18 cellular contexts compared by ENCODE assay signal in genomic region chr10:11154333-11154732, GRCh38.
DNase-seq lines count a peak whose midpoint lies in the region; ATAC-seq and TF ChIP-seq lines count a peak whose summit lies in the region.
"Had no signal": no experiment of that assay in that cellular context is flagged by ENCODE, and none has a peak within 500 bp of the region (broad histone marks: within the 10 kb centered on the region; RNA-seq: fewer than 3 reads in every experiment).

No MANE protein-coding gene starts in this region.

- WGBS in mesenchymal stem cell = 45% methylated on average over 4 of the region's 4 CpGs
- 53% methylated on average over 4 of the region's 4 CpGs for WGBS in hepatocyte (ENCODE audit: low lambda C conversion rate, missing lambda C conversion rate)

- no peak overlapping the region for H3K18ac ChIP-seq in mesenchymal stem cell (ENCODE audit: low read depth in 1 of 2, low read length in 2 of 2)

- no peaks in the 10 kb centered on the region for H3K79me2 ChIP-seq in Karpas-422 (ENCODE audit: low read length)
- H3K79me2 ChIP-seq in hepatocyte = no peaks in the 10 kb centered on the region

- peak; percentile 55 for ATAC-seq in GM19351 (IDR thresholded peaks at IDR 0.05; ENCODE audit: unreplicated experiment)
- ATAC-seq in HG03442 (IDR thresholded peaks at IDR 0.05; ENCODE audit: unreplicated experiment) = peak; percentile 52
- no peak for ATAC-seq in GM19397 (IDR thresholded peaks at IDR 0.05; ENCODE audit: unreplicated experiment)
- ATAC-seq: HCT116, left ventricle myocardium superior had no signal

- H3K4me3 ChIP-seq in GM12865 (ENCODE audit: low read depth, low read length) (no peak overlapping the region), mesenchymal stem cell (ENCODE audit: insufficient read depth in 1 of 2, low read depth in 1 of 2, low read length in 2 of 2) (no peak overlapping the region), Karpas-422 (ENCODE audit: low read length) (no peak overlapping the region), hepatocyte (no peak overlapping the region)
- H3K4me3 ChIP-seq: colonic mucosa, esophagus muscularis mucosa, tibial artery had no signal

- H3K4me1 ChIP-seq in mesenchymal stem cell (ENCODE audit: control insufficient read depth, insufficient read depth, low read depth, low read length) (peaks cover 3% of the 10 kb centered on the region), Karpas-422 (ENCODE audit: low read length) (no peaks in the 10 kb centered on the region), hepatocyte (ENCODE audit: insufficient read depth) (no peaks in the 10 kb centered on the region)

- H3K9me3 ChIP-seq in mesenchymal stem cell (ENCODE audit: control insufficient read depth, low read length) (no peaks in the 10 kb centered on the region), Karpas-422 (ENCODE audit: low read length) (no peaks in the 10 kb centered on the region), hepatocyte (ENCODE audit: low read depth) (no peaks in the 10 kb centered on the region)
- H3K9me3 ChIP-seq: colonic mucosa, esophagus muscularis mucosa, tibial artery had no signal

- peaks cover 34% of the 10 kb centered on the region for H3K79me1 ChIP-seq in mesenchymal stem cell (replicated peaks; ENCODE audit: low read length, poor library complexity, severe bottlenecking)

- H4K20me1 ChIP-seq in Karpas-422 (ENCODE audit: insufficient read depth, low read depth, low read length) = no peaks in the 10 kb centered on the region
- no peaks in the 10 kb centered on the region for H4K20me1 ChIP-seq in hepatocyte (ENCODE audit: insufficient read depth, poor library complexity, severe bottlenecking)

- H3K36me3 ChIP-seq in mesenchymal stem cell (ENCODE audit: control insufficient read depth in 1 of 2, insufficient read depth in 2 of 2, low read depth in 1 of 2, low read length in 2 of 2) (no peaks in the 10 kb centered on the region), Karpas-422 (ENCODE audit: insufficient read depth, low read length) (no peaks in the 10 kb centered on the region), hepatocyte (replicated peaks; ENCODE audit: insufficient read depth, low read depth) (no peaks in the 10 kb centered on the region)
- H3K36me3 ChIP-seq: colonic mucosa, esophagus muscularis mucosa, tibial artery had no signal

- no peak overlapping the region for H4K8ac ChIP-seq in mesenchymal stem cell (ENCODE audit: low read length)

- peak; percentile 66 for DNase-seq in GM12865 (ENCODE audit: low read depth)
- DNase-seq in mesenchymal stem cell = peak; percentile 13
- no peak for DNase-seq in Karpas-422
- no peak for DNase-seq in hepatocyte (ENCODE audit: low spot score)
- DNase-seq in GDM1 (lab: John Stamatoyannopoulos, UW) = no peak
- DNase-seq: activated CD8-positive, alpha-beta memory T cell treated with anti-CD3 and anti-CD28 coated beads for 24 hours; colonic mucosa; hypothalamus; left ventricle myocardium superior; NCI-H1417; nucleus accumbens; T-helper 2 cell; tibial artery had no signal

- H2BK5ac ChIP-seq in mesenchymal stem cell (ENCODE audit: low read depth, low read length, poor library complexity, severe bottlenecking) = no peak overlapping the region

- no peak overlapping the region for H4K91ac ChIP-seq in mesenchymal stem cell (ENCODE audit: low read length)

- H3K23ac ChIP-seq in mesenchymal stem cell (ENCODE audit: low read length in 2 of 2) = no peak overlapping the region

- H2AK5ac ChIP-seq in mesenchymal stem cell (ENCODE audit: low read length, severe bottlenecking) = no peak overlapping the region

- H2BK15ac ChIP-seq in mesenchymal stem cell (ENCODE audit: low read depth, poor library complexity, severe bottlenecking) = no peak overlapping the region

- no peak overlapping the region for H2BK120ac ChIP-seq in mesenchymal stem cell (ENCODE audit: low read depth, low read length)

- no peak overlapping the region for H3K4ac ChIP-seq in mesenchymal stem cell (ENCODE audit: low read depth in 1 of 2, low read length in 2 of 2)

- no peaks in the 10 kb centered on the region for H3K9me2 ChIP-seq in Karpas-422 (replicated peaks; ENCODE audit: insufficient read depth, low read length)
- H3K9me2 ChIP-seq in hepatocyte (replicated peaks; ENCODE audit: insufficient read depth) = no peaks in the 10 kb centered on the region

- no peak overlapping the region for H3K14ac ChIP-seq in mesenchymal stem cell (ENCODE audit: low read length in 2 of 2)

- H3K27ac ChIP-seq in mesenchymal stem cell (ENCODE audit: low read length, poor library complexity, severe bottlenecking) = no peak overlapping the region
- H3K27ac ChIP-seq in Karpas-422 (ENCODE audit: low read length) = no peak overlapping the region
- H3K27ac ChIP-seq in hepatocyte = no peak overlapping the region
- H3K27ac ChIP-seq: colonic mucosa, esophagus muscularis mucosa, tibial artery had no signal

- no peak overlapping the region for H2BK12ac ChIP-seq in mesenchymal stem cell (ENCODE audit: low read length in 2 of 2)

- H3K4me2 ChIP-seq in mesenchymal stem cell (ENCODE audit: low read length, poor library complexity, severe bottlenecking) (no peak overlapping the region), Karpas-422 (ENCODE audit: low read depth, low read length, poor library complexity, severe bottlenecking) (no peak overlapping the region), hepatocyte (no peak overlapping the region)

- no peak for TF ChIP-seq CTCF in GM12865 (IDR thresholded peaks at IDR 0.05; ENCODE audit: insufficient read depth, low read depth, low read length, missing control alignments)
- no peak for TF ChIP-seq CTCF in hepatocyte (IDR thresholded peaks at IDR 0.05; ENCODE audit: poor library complexity)

- peaks cover 0 to 10% of the 10 kb centered on the region in 2 experiments for H3K27me3 ChIP-seq in mesenchymal stem cell (ENCODE audit: control insufficient read depth in 1 of 2, insufficient read depth in 1 of 2, low read length in 2 of 2)
- H3K27me3 ChIP-seq in Karpas-422 (ENCODE audit: low read length) = no peaks in the 10 kb centered on the region
- peaks cover 8% of the 10 kb centered on the region for H3K27me3 ChIP-seq in hepatocyte
- H3K27me3 ChIP-seq: colonic mucosa, esophagus muscularis mucosa, tibial artery had no signal

- no peak overlapping the region for H2AFZ ChIP-seq in mesenchymal stem cell (ENCODE audit: low read depth, low read length)
- no peak overlapping the region for H2AFZ ChIP-seq in Karpas-422 (ENCODE audit: low read length)
- no peak overlapping the region for H2AFZ ChIP-seq in hepatocyte

- H3K9ac ChIP-seq in mesenchymal stem cell (ENCODE audit: low read length) = no peak overlapping the region
- H3K9ac ChIP-seq in Karpas-422 (ENCODE audit: low read length) = no peak overlapping the region

Comparison
In these comparisons a context has a peak if more than half of its experiments do, and no peak if none do; other contexts are left out.
1. DNase-seq: peak in GM12865 (single experiment) and mesenchymal stem cell (single experiment); none in Karpas-422 (single experiment), hepatocyte (single experiment) and GDM1 (single experiment).